In genomic region chr10:11164806-11165590, GRCh38 we compare ENCODE assay signal across 8 cellular contexts.
A peak's percentile ranks its signal among the peaks of the same experiment; 100 is the strongest.
DNase-seq lines count a peak whose midpoint lies in the region; ATAC-seq and TF ChIP-seq lines count a peak whose summit lies in the region.

No MANE protein-coding gene starts in this region.

- no peaks in the 10 kb centered on the region for H3K9me3 ChIP-seq in sigmoid colon

- in situ Hi-C loops in astrocyte of the cerebellum (cut with HindIII; ENCODE audit: low sequenced_read_pairs) = no loop called here

- peak in 1 of 4 donors; percentile 55 for TF ChIP-seq EP300 in sigmoid colon (IDR thresholded peaks at IDR 0.05)

- peak overlapping the region; percentile 82 to 92 (median 86) for H3K27ac ChIP-seq in sigmoid colon

- H3K4me3 ChIP-seq in astrocyte of the cerebellum (ENCODE audit: low read depth, low read length) (peak overlapping the region; percentile 54), iPS-11a (ENCODE audit: low read depth, low read length) (peak overlapping the region; percentile 58), sigmoid colon (peak overlapping the region; percentile 50 to 84 (median 77))

- no peaks in the 10 kb centered on the region for H3K27me3 Mint-ChIP-seq in T-helper 1 cell treated with Interleukin-12 subunit alpha and Interleukin-12 subunit beta and Interleukin-4 antibody, amounts not matched to agents 30 μg/mL and 1 μg/mL, for 36 hours (ENCODE audit: low read depth)

- WGBS in sigmoid colon, 2 donors = 11 to 73% methylated on average over 38 of the region's 38 CpGs

- DNase-seq in astrocyte of the cerebellum (ENCODE audit: low read depth) = peak; percentile 80
- peak; percentile 89 for DNase-seq in sigmoid colon
- no peak for DNase-seq in NCI-H146 treated with DMSO at 0.1 percent for 48 hours (lab: John Stamatoyannopoulos, UW; ENCODE audit: unreplicated experiment)
- no peak for DNase-seq in HT-29 (ENCODE audit: low spot score)

- peaks cover 0 to 64% (median 47%) of the 10 kb centered on the region in 4 donors for H3K4me1 ChIP-seq in sigmoid colon

- peak; percentile 64 for TF ChIP-seq POLR2A in GM15510 (IDR thresholded peaks at IDR 0.05; ENCODE audit: borderline replicate concordance, extremely low read depth, insufficient read length)
- TF ChIP-seq POLR2A in sigmoid colon (IDR thresholded peaks at IDR 0.05) = no peak

- ATAC-seq in HG03354 (IDR thresholded peaks at IDR 0.05; ENCODE audit: poor library complexity, severe bottlenecking, unreplicated experiment) = peak; percentile 26

- H3K36me3 ChIP-seq in sigmoid colon = no peaks in the 10 kb centered on the region

- no peak for TF ChIP-seq CTCF in astrocyte of the cerebellum (IDR thresholded peaks at IDR 0.05; ENCODE audit: low read depth, low read length, missing control alignments)
- TF ChIP-seq CTCF in sigmoid colon (IDR thresholded peaks at IDR 0.05) = no peak

- peak overlapping the region; percentile 96 for H3K27ac Mint-ChIP-seq in T-helper 1 cell treated with Interleukin-12 subunit alpha and Interleukin-12 subunit beta and Interleukin-4 antibody, amounts not matched to agents 30 μg/mL and 1 μg/mL, for 36 hours

- no peak overlapping the region for H3K4me3 Mint-ChIP-seq in T-helper 1 cell treated with Interleukin-12 subunit alpha and Interleukin-12 subunit beta and Interleukin-4 antibody, amounts not matched to agents 30 μg/mL and 1 μg/mL, for 36 hours

- H3K36me3 Mint-ChIP-seq in T-helper 1 cell treated with Interleukin-12 subunit alpha and Interleukin-12 subunit beta and Interleukin-4 antibody, amounts not matched to agents 30 μg/mL and 1 μg/mL, for 36 hours (ENCODE audit: low read depth) = peaks cover 24% of the 10 kb centered on the region

- peaks cover 42% of the 10 kb centered on the region for H3K4me1 Mint-ChIP-seq in T-helper 1 cell treated with Interleukin-12 subunit alpha and Interleukin-12 subunit beta and Interleukin-4 antibody, amounts not matched to agents 30 μg/mL and 1 μg/mL, for 36 hours (ENCODE audit: low read depth)

- no peaks in the 10 kb centered on the region for H3K27me3 ChIP-seq in sigmoid colon

- intact Hi-C loops in sigmoid colon (cut with DNase I) = loop anchor here (2.0 to 10.0 kb wide), 3 partner anchors 78 to 370 kb away; no protein-coding TSS in a partner anchor

- peaks cover 7% of the 10 kb centered on the region for H3K9me3 Mint-ChIP-seq in T-helper 1 cell treated with Interleukin-12 subunit alpha and Interleukin-12 subunit beta and Interleukin-4 antibody, amounts not matched to agents 30 μg/mL and 1 μg/mL, for 36 hours

Comparison
In these comparisons a context has a peak if more than half of its experiments do, and no peak if none do; other contexts are left out.
1. DNase-seq: peak in astrocyte of the cerebellum (single experiment) and sigmoid colon (single experiment); none in NCI-H146 treated with DMSO at 0.1 percent for 48 hours (single experiment) and HT-29 (single experiment).
2. Peak in every context shown above with its lines, with median percentiles within 50 percentile points of each other: H3K4me3 ChIP-seq.